Comparison of ENCODE assay signal across 1 cellular context in genomic region chr6:108846628-108847027, GRCh38.
TF ChIP-seq lines count a peak whose summit lies in the region.

No MANE protein-coding gene starts in this region.

TF ChIP-seq in HepG2, 621 proteins besides CTCF, POLR2A, EP300 and RAD21:
- TF ChIP-seq TFE3 (CRISPR knock-in tag; IDR thresholded peaks at IDR 0.05) (no peak), ARID4A (CRISPR knock-in tag; IDR thresholded peaks at IDR 0.05; ENCODE audit: borderline replicate concordance) (no peak), SUZ12 (IDR thresholded peaks at IDR 0.05; ENCODE audit: low read depth, low read length) (no peak), YY1 (IDR thresholded peaks at IDR 0.05; ENCODE audit: insufficient read depth, insufficient replicate concordance, low read depth, low read length) (no peak), REPIN1 (CRISPR knock-in tag; IDR thresholded peaks at IDR 0.05; ENCODE audit: borderline replicate concordance, low read depth) (no peak), ZNF790 (CRISPR knock-in tag; IDR thresholded peaks at IDR 0.05; ENCODE audit: borderline replicate concordance) (no peak), HOXA9 (CRISPR knock-in tag; IDR thresholded peaks at IDR 0.05; ENCODE audit: borderline replicate concordance) (no peak), BORCS8-MEF2B (CRISPR knock-in tag; IDR thresholded peaks at IDR 0.05) (no peak), ZNF691 (CRISPR knock-in tag; IDR thresholded peaks at IDR 0.05; ENCODE audit: borderline replicate concordance, low read depth) (no peak), RFX5 (IDR thresholded peaks at IDR 0.05; ENCODE audit: low read depth, low read length) (no peak)
